25 cellular contexts compared by ENCODE assay signal in the genomic region with DNA sequence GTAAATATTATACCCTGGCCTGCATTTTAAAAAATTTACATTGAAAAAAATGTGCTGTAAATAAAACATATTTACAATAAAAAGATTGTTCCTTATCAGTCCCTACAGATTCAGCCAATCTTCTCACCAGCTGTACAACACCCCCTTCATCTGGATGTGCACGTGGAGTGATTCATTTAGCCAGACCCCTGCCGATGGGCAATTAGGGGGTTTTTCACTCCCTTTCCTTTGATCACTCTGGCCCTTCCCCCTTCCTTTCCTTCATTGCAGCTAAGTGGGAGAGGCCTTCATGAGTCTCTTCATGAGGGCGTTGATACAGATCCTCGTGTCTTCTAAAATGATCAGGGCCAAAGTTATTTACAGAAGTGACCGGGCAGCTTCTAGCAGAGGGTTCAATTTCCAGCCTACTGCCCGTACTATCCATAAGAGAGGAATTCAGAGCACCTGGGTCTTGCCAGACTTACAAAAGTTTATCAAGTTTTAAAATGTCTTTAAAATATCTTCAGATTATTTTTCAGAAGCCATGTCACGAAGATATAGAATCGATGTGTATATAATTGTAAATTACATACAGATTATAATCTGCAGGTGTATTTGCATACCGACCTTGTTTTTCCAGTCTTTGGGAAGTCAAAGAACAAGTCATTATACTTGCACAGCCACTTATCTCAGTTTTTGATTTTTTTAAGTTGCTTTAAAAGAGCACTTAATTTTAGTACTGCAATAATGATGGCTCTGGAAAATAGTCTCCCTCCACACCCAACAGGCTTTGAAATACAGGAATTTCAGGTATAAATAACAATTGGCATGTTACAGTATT. TPM values are rescaled to one million over a fixed set of nuclear protein-coding genes. Genes with fewer than 3 reads are reported as not detected.
A peak's percentile ranks its signal among the peaks of the same experiment; 100 is the strongest.
DNase-seq lines count a peak whose midpoint lies in the region; ATAC-seq, FAIRE-seq and TF ChIP-seq lines count a peak whose summit lies in the region.
"Had no signal": no experiment of that assay in that cellular context is flagged by ENCODE, and none has a peak within 500 bp of the region (broad histone marks: within the 10 kb centered on the region; RNA-seq: fewer than 3 reads in every experiment).

No MANE protein-coding gene starts in this region.

- H3K4me3 ChIP-seq in iPS-20b (ENCODE audit: low read length) (no peak overlapping the region), psoas muscle (no peak overlapping the region)
- H3K4me3 ChIP-seq: A549, GM23248, tibial nerve had no signal

- peak in 3 of 4 donors; percentile 45 to 73 (median 48) for ATAC-seq in psoas muscle
- ATAC-seq in GM19023 (IDR thresholded peaks at IDR 0.05; ENCODE audit: unreplicated experiment) = no peak
- ATAC-seq: A549; stimulated activated naive CD8-positive, alpha-beta T cell treated with anti-CD3 and anti-CD28 coated beads, Interleukin-15, amount 100 ng/mL, for 72 hours; T-cell had no signal

- H3K27me3 ChIP-seq in iPS-20b (ENCODE audit: insufficient read depth, low read length) (peaks cover 6% of the 10 kb centered on the region; the same call in 1 of the 2 replicates), psoas muscle (ENCODE audit: insufficient read depth in 3 of 3, low read length in 2 of 3) (no peaks in the 10 kb centered on the region)
- H3K27me3 ChIP-seq: BE2C, neutrophil, tibial nerve had no signal

- H3K27ac ChIP-seq in iPS-20b (ENCODE audit: low read length) (no peak overlapping the region), psoas muscle (no peak overlapping the region)
- H3K27ac ChIP-seq: A549, GM23248, neutrophil, tibial nerve had no signal

- 0 out of 2 replicates have a peak overlapping the region, but pooled peaks have one; percentile 14 for H3K9ac ChIP-seq in iPS-20b (ENCODE audit: low read depth, low read length)
- H3K9ac ChIP-seq: GM23248 had no signal

- H3K9me3 ChIP-seq in iPS-20b (ENCODE audit: insufficient read depth, low read depth, low read length) = no peaks in the 10 kb centered on the region
- no peaks in the 10 kb centered on the region for H3K9me3 ChIP-seq in psoas muscle
- H3K9me3 ChIP-seq: A549, BE2C, neutrophil, tibial nerve had no signal

- TF ChIP-seq CTCF in psoas muscle (IDR thresholded peaks at IDR 0.05) = no peak

- TF ChIP-seq POLR2A in GM12892 (IDR thresholded peaks at IDR 0.05; ENCODE audit: low read depth, low read length) = no peak

- 55 to 67% (median 58%) methylated on average over 9 of the region's 9 CpGs for WGBS in psoas muscle, 3 donors

- peaks cover 37% of the 10 kb centered on the region for H3K4me1 ChIP-seq in iPS-20b (ENCODE audit: insufficient read depth, low read length)
- H3K4me1 ChIP-seq in psoas muscle = peaks cover 33% of the 10 kb centered on the region
- H3K4me1 ChIP-seq: A549 had no signal

- FAIRE-seq in GM12892 (lab: Jason Lieb, UNC) = no peak
- FAIRE-seq: A549, endothelial cell of umbilical vein had no signal

- DNase-seq in NCI-H510A treated with DMSO at 0.1 percent for 48 hours (lab: John Stamatoyannopoulos, UW) (peak; percentile 19), NCI-H510A (lab: John Stamatoyannopoulos, UW) (no peak), NCI-H146 treated with DMSO at 0.1 percent for 48 hours (lab: John Stamatoyannopoulos, UW; ENCODE audit: unreplicated experiment) (peak; percentile 7), psoas muscle (no peak), posterior cingulate gyrus (no peak), GM12892 (ENCODE audit: insufficient read length) (no peak)
- DNase-seq: activated CD4-positive, alpha-beta T cell treated with anti-CD3 and anti-CD28 coated beads for 4 hours; activated naive CD4-positive, alpha-beta T cell treated with anti-CD3 and anti-CD28 coated beads for 36 hours; activated T-cell treated with anti-CD3 and anti-CD28 coated beads, Interleukin-2, amount 50 U/mL, for 48 hours; GM23248; left ventricle myocardium superior; NCI-H1092 treated with DMSO at 0.1 percent for 48 hours; NCI-H524 treated with DMSO at 0.1 percent for 48 hours; retina; Right ventricle myocardium superior; stimulated activated naive CD8-positive, alpha-beta T cell treated with anti-CD3 and anti-CD28 coated beads, Interleukin-15, amount 100 ng/mL, for 72 hours; T-cell had no signal

- intact Hi-C loops in psoas muscle (cut with DNase I) (no loop called here), posterior cingulate gyrus (cut with DNase I) (no loop called here)

- no peaks in the 10 kb centered on the region for H3K36me3 ChIP-seq in iPS-20b (ENCODE audit: insufficient read depth, low read depth, low read length)
- no peaks in the 10 kb centered on the region for H3K36me3 ChIP-seq in psoas muscle (ENCODE audit: insufficient read depth in 1 of 2, low read depth in 1 of 2)
- H3K36me3 ChIP-seq: BE2C, neutrophil, tibial nerve had no signal

RNA-seq across cellular contexts. Expression of gene RASL11B, which starts 21.4 kb away (rescaled TPM):
- 1 to 10 TPM in 1 of 4 donors, under 1 TPM in 2, not detected in 1; 0.26 to 1.8 (median 0.40) TPM for total RNA-seq in psoas muscle
- under 1 TPM; 0.08 to 0.40 (median 0.09) TPM for polyA plus RNA-seq in psoas muscle
- polyA plus RNA-seq in GM12892 (2012; ENCODE audit: missing spikeins) = not detected
- total RNA-seq: endothelial cell of umbilical vein, GM23248, OCI-LY7 had no signal

Comparison
In these comparisons a context has a peak if more than half of its experiments do, and no peak if none do; other contexts are left out.
1. DNase-seq: peak in NCI-H510A treated with DMSO at 0.1 percent for 48 hours (single experiment) and NCI-H146 treated with DMSO at 0.1 percent for 48 hours (single experiment); none in NCI-H510A (single experiment), psoas muscle (0 of 2), posterior cingulate gyrus (0 of 10) and GM12892 (single experiment).